Comparison of ENCODE assay signal across 2 cellular contexts in genomic region chr5:65326912-65327311, GRCh38.
TF ChIP-seq lines count a peak whose summit lies in the region.

No MANE protein-coding gene starts in this region.

TF ChIP-seq in IMR-90, 13 proteins besides CTCF, POLR2A, EP300 and RAD21:
- TF ChIP-seq, protein P1, sequence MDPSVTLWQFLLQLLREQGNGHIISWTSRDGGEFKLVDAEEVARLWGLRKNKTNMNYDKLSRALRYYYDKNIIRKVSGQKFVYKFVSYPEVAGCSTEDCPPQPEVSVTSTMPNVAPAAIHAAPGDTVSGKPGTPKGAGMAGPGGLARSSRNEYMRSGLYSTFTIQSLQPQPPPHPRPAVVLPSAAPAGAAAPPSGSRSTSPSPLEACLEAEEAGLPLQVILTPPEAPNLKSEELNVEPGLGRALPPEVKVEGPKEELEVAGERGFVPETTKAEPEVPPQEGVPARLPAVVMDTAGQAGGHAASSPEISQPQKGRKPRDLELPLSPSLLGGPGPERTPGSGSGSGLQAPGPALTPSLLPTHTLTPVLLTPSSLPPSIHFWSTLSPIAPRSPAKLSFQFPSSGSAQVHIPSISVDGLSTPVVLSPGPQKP (IDR thresholded peaks at IDR 0.05; ENCODE audit: borderline replicate concordance, low read depth, low read length) = no peak

TF ChIP-seq in H1, 55 proteins besides CTCF, POLR2A, EP300 and RAD21 (continued from another document):
- TF ChIP-seq, protein P2, sequence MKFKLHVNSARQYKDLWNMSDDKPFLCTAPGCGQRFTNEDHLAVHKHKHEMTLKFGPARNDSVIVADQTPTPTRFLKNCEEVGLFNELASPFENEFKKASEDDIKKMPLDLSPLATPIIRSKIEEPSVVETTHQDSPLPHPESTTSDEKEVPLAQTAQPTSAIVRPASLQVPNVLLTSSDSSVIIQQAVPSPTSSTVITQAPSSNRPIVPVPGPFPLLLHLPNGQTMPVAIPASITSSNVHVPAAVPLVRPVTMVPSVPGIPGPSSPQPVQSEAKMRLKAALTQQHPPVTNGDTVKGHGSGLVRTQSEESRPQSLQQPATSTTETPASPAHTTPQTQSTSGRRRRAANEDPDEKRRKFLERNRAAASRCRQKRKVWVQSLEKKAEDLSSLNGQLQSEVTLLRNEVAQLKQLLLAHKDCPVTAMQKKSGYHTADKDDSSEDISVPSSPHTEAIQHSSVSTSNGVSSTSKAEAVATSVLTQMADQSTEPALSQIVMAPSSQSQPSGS (IDR thresholded peaks at IDR 0.05; ENCODE audit: low read length) = no peak
- TF ChIP-seq, protein P3, sequence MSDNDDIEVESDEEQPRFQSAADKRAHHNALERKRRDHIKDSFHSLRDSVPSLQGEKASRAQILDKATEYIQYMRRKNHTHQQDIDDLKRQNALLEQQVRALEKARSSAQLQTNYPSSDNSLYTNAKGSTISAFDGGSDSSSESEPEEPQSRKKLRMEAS (IDR thresholded peaks at IDR 0.05) = 0 out of 2 replicates have a peak, but pooled peaks have one; percentile 12
- TF ChIP-seq JUN (IDR thresholded peaks at IDR 0.05; ENCODE audit: low read depth, low read length) = no peak
